ENCODE assay signal across 11 cellular contexts in the genomic region with DNA sequence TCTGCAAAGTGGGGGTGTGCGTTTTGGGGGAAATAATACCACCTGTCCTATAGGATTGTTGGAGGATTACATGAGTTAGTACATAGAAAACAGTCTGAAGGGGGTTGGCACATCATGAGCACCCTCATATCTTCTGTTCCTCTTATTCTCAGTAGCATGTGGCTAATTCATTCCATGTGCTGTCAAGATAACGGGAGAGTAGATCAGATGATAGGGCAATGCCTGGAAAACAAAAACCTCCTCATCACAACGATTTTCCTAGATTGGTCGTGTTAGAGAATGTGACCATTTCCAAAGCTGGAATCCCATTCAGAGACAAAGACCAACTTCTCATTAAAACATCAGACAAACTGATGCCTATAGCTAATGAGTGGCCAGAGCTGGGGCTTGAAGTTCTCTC. TPM values are rescaled to one million over a fixed set of nuclear protein-coding genes. Genes with fewer than 3 reads are reported as not detected.
"Had no signal": no experiment of that assay in that cellular context is flagged by ENCODE, and none has a peak within 500 bp of the region (broad histone marks: within the 10 kb centered on the region; RNA-seq: fewer than 3 reads in every experiment).

No MANE protein-coding gene starts in this region.

- DNase-seq: GM23248, GOT3, H7, H9, HCEC 1CT, HFFc6 had no signal

- FAIRE-seq: H1, H54 had no signal

- H3K36me3 ChIP-seq: HAP-1 had no signal

- H3K9me3 ChIP-seq: HAP-1 had no signal

- H3K4me2 ChIP-seq: GM23338 had no signal

- H3K27ac ChIP-seq: GM23248 had no signal

- H2AFZ ChIP-seq: GM23248, GM23338 had no signal

- H3K4me1 ChIP-seq: HAP-1 had no signal

- H3K9ac ChIP-seq: GM23248 had no signal

- H3K4me3 ChIP-seq: GM23248, GM23338, HAP-1 had no signal

- ATAC-seq: GM23338, HCT116 had no signal

RNA-seq across cellular contexts. Expression of gene FAM241B, which starts 50.6 kb away (rescaled TPM):
- total RNA-seq: GM23248 had no signal
